8 cellular contexts compared by ENCODE assay signal in the genomic region with DNA sequence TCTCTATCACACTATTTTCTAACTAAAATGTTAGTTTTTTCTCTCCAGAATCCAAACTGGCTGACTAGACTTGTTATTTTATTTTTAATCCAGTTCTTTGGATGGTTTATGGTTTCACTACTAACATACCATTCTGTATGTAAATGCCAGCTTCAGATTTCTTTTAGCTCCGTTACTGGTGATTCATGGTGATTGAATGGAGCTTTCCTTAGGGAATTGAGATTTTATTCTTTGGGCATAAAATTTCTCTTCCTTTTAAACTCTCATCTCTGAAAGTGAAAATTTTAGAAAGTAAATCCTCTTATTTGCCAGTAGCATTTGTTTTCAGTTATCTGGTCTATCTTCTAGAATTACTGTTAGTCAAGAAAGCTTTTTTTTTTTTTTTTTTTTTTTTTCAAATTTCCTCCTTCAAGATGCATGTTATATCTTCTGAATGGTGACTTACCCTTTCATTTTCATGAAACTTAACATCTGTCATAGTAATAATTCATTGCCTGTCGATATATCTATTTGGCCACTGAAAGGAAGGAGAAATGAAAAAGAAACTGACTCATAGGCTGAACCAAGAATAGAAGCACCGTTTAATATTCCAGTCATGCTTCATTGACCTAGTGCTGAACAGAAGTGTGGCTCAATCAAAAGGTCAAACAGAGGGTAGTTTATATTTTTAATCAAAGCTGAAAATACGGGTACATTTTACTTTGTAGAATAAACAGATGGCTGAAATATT. TPM values are rescaled to one million over a fixed set of nuclear protein-coding genes. Genes with fewer than 3 reads are reported as not detected.
A peak's percentile ranks its signal among the peaks of the same experiment; 100 is the strongest.
DNase-seq lines count a peak whose midpoint lies in the region; ATAC-seq, FAIRE-seq and TF ChIP-seq lines count a peak whose summit lies in the region.

No MANE protein-coding gene starts in this region.

- DNase-seq in GM12891 (ENCODE audit: insufficient read length, low spot score) (no peak), K562 (ENCODE audit: extremely low read depth in 1 of 4, low spot score in 3 of 4) (no peak), body of pancreas (no peak), DMS153 (lab: John Stamatoyannopoulos, UW) (no peak), cerebellum (ENCODE audit: low spot score) (no peak), DMS153 treated with DMSO at 0.1 percent for 48 hours (lab: John Stamatoyannopoulos, UW; ENCODE audit: unreplicated experiment) (no peak)

- TF ChIP-seq POLR2A in GM12891 (IDR thresholded peaks at IDR 0.05; ENCODE audit: low read depth, low read length) (no peak), K562 (conservative IDR thresholded peaks at IDR 0.05) (no peak), body of pancreas (IDR thresholded peaks at IDR 0.05) (no peak)

- no peaks in the 10 kb centered on the region; the same call in 2 of the 3 replicates for H3K36me3 ChIP-seq in K562 (ENCODE audit: control insufficient read depth, insufficient read depth, low read length)
- no peaks in the 10 kb centered on the region for H3K36me3 ChIP-seq in body of pancreas (replicated peaks in 1 of 2; ENCODE audit: insufficient read depth in 1 of 2, low read depth in 2 of 2)

- no peaks in the 10 kb centered on the region for H3K9me1 ChIP-seq in K562 (ENCODE audit: control insufficient read depth, insufficient read depth, low read length)

- POLR2A ChIA-PET in K562 (lab: Yijun Ruan, JAX), result interaction anchor here (0.6 to 1.9 kb wide), 4 partner anchors 8 to 135 kb away, joined by 3 to 4 read pairs (median 4); a partner anchor contains a TSS

- H2AFZ ChIP-seq in K562 (ENCODE audit: low read depth, low read length), result no peak overlapping the region

- no peak for TF ChIP-seq EP300 in K562 (IDR thresholded peaks at IDR 0.05; ENCODE audit: low read length)

- BruUV-seq in K562 (replicated peaks; lab: Mats Ljungman, UMichigan), result no TSS peak

- intact Hi-C loops in K562 (cut with micrococcal nuclease) (no loop called here), body of pancreas (cut with DNase I) (no loop called here)

- H3K9ac ChIP-seq in K562 (ENCODE audit: insufficient read depth in 1 of 2, low read depth in 2 of 2, low read length in 2 of 2), result no peak overlapping the region

- FAIRE-seq in GM12891 (lab: Jason Lieb, UNC) (peak; percentile 28), K562 (lab: Jason Lieb, UNC) (no peak)

- peak; percentile 76 for ATAC-seq in GM21423 (IDR thresholded peaks at IDR 0.05; ENCODE audit: unreplicated experiment)
- peak; percentile 82 for ATAC-seq in HG03571 (IDR thresholded peaks at IDR 0.05; ENCODE audit: unreplicated experiment)
- ATAC-seq in K562, result no peak
- ATAC-seq in body of pancreas, result no peak

- TF ChIP-seq RAD21 in K562 (CRISPR knock-in tag; conservative IDR thresholded peaks at IDR 0.05 in 1 of 2, IDR thresholded peaks at IDR 0.05 in 1 of 2), result no peak

- H3K9me3 ChIP-seq in K562 (replicated peaks; ENCODE audit: control insufficient read depth, insufficient read depth, low read depth, low read length), result no peaks in the 10 kb centered on the region
- no peaks in the 10 kb centered on the region for H3K9me3 ChIP-seq in body of pancreas

- in situ Hi-C loops in K562 (cut with MboI), result no loop called here

- 50% methylated on average over 4 of the region's 4 CpGs for WGBS in K562 (ENCODE audit: insufficient coverage, low coverage, missing lambda C conversion rate)
- WGBS in body of pancreas, 2 donors, result 72 to 81% methylated on average over 4 of the region's 4 CpGs

- peaks cover 10% of the 10 kb centered on the region; the same call in 1 of the 3 replicates for H3K79me2 ChIP-seq in K562 (ENCODE audit: control insufficient read depth, insufficient read depth, low read length)

- H3K27ac ChIP-seq in K562 (ENCODE audit: extremely low read depth, low read depth, low read length), result no peak overlapping the region
- no peak overlapping the region for H3K27ac ChIP-seq in body of pancreas

- TF ChIP-seq CTCF in K562 (IDR thresholded peaks at IDR 0.05 in 2 of 3, conservative IDR thresholded peaks at IDR 0.05 in 1 of 3; ENCODE audit: insufficient read depth in 2 of 3, low read depth in 1 of 3, low read length in 3 of 3) (no peak), body of pancreas (IDR thresholded peaks at IDR 0.05) (no peak)

- H3K27me3 ChIP-seq in K562 (ENCODE audit: control insufficient read depth in 2 of 2, insufficient read depth in 2 of 2, low read length in 2 of 2) (no peaks in the 10 kb centered on the region), body of pancreas (no peaks in the 10 kb centered on the region)

- CTCF ChIA-PET in K562 (lab: Yijun Ruan, JAX; ENCODE audit: low intra/inter-chr PET ratio), result no interaction called here

- H3K4me2 ChIP-seq in K562 (ENCODE audit: insufficient read depth, low read length), result no peak overlapping the region

- no peak overlapping the region for H3K4me3 ChIP-seq in K562
- no peak overlapping the region for H3K4me3 ChIP-seq in body of pancreas

- H4K20me1 ChIP-seq in K562 (replicated peaks; ENCODE audit: control insufficient read depth, insufficient read depth, low read length), result no peaks in the 10 kb centered on the region; the same call in 1 of the 2 replicates

- peaks cover 11 to 52% of the 10 kb centered on the region in 2 experiments; a peak in 4 of 5 replicates for H3K4me1 ChIP-seq in K562 (replicated peaks in 1 of 2; ENCODE audit: control insufficient read depth in 2 of 2, insufficient read depth in 2 of 2, low read length in 2 of 2)
- H3K4me1 ChIP-seq in body of pancreas, result peaks cover 6% of the 10 kb centered on the region

TF ChIP-seq in K562, 482 proteins besides CTCF, POLR2A, EP300 and RAD21 (continues in another document):
- 0 out of 2 replicates have a peak, but pooled peaks have one; percentile 20 for TF ChIP-seq FOSL1 (tag; conservative IDR thresholded peaks at IDR 0.05)

RNA-seq across cellular contexts. Expression of a gene that starts 6.4 kb away (rescaled TPM):
- polyA plus RNA-seq in GM12891 (2012; ENCODE audit: low read depth, missing spikeins), result 6.6 TPM
- total RNA-seq in K562 (2011; cell fraction: chromatin; rRNA removed; ENCODE audit: low replicate concordance), result 11.0 and 14.5 TPM in 2 replicates
- 14.3 and 16.5 TPM in 2 replicates for total RNA-seq in K562 (2011; cell fraction: nucleolus; rRNA removed)
- 18.3 and 21.3 TPM in 2 replicates for total RNA-seq in K562 (2011; cell fraction: nucleoplasm; rRNA removed)
- total RNA-seq in K562 (2014; rRNA removed), result 9.8 and 10.3 TPM in 2 replicates
- 11.8 and 12.2 TPM in 2 replicates for total RNA-seq in K562 (2014; rRNA removed; fragmentation: Illumina TruSeq; extraction: Trizol)
- 8.3 and 8.4 TPM in 2 replicates for total RNA-seq in K562 (2015; rRNA removed; fragmentation: Illumina TruSeq; extraction: Trizol)
- total RNA-seq in K562 (2021), result 9.7 and 10.5 TPM in 2 replicates
- 9.4 and 10.3 TPM in 2 replicates for polyA plus RNA-seq in K562 (2011; rRNA removed)
- polyA plus RNA-seq in K562 (2011; cell fraction: cytosol; rRNA removed), result 5.9 and 8.7 TPM in 2 replicates
- 5.8 and 9.7 TPM in 2 replicates for polyA plus RNA-seq in K562 (2011; cell fraction: nucleus; rRNA removed)
- 7.6 and 8.2 TPM in 2 replicates for polyA plus RNA-seq in K562 (2012)
- polyA plus RNA-seq in K562 (2014; fragmentation: Illumina TruSeq; extraction: Trizol), result 8.1 and 9.3 TPM in 2 replicates
- polyA plus RNA-seq in K562 (2014; fragmentation: Nextera tagmentation; extraction: Ambion mirVana), result 1 to 10 TPM; 4.2 to 4.4 TPM
- 5.1 and 5.2 TPM in 2 replicates for polyA plus RNA-seq in K562 (2014; rRNA removed)
- 16.0 and 20.7 TPM in 2 replicates for polyA minus RNA-seq in K562 (2011; rRNA and poly(A)+ RNA removed)
- polyA minus RNA-seq in K562 (2011; cell fraction: cytosol; rRNA and poly(A)+ RNA removed), result 8.1 and 8.5 TPM in 2 replicates
- polyA minus RNA-seq in K562 (2011; cell fraction: nucleus; rRNA and poly(A)+ RNA removed), result 6.1 and 14.1 TPM in 2 replicates
- total RNA-seq in body of pancreas, result 10 to 100 TPM in 1 of 2 donors, 1 to 10 TPM in 1; 8.6 to 13.7 TPM
- 15.3 TPM for total RNA-seq in cerebellum

RNA-seq across cellular contexts. Expression of a gene that starts 29.3 kb away (rescaled TPM):
- polyA plus RNA-seq in GM12891 (2012; ENCODE audit: low read depth, missing spikeins), result 21.7 TPM
- total RNA-seq in K562 (2011; cell fraction: chromatin; rRNA removed; ENCODE audit: low replicate concordance), result 18.0 and 21.3 TPM in 2 replicates
- 14.9 and 15.5 TPM in 2 replicates for total RNA-seq in K562 (2011; cell fraction: nucleolus; rRNA removed)
- total RNA-seq in K562 (2011; cell fraction: nucleoplasm; rRNA removed), result 18.6 and 27.9 TPM in 2 replicates
- 15.1 and 18.0 TPM in 2 replicates for total RNA-seq in K562 (2014; rRNA removed)
- total RNA-seq in K562 (2014; rRNA removed; fragmentation: Illumina TruSeq; extraction: Trizol), result 27.9 and 32.6 TPM in 2 replicates
- total RNA-seq in K562 (2015; rRNA removed; fragmentation: Illumina TruSeq; extraction: Trizol), result 22.2 and 24.9 TPM in 2 replicates
- 43.9 and 44.4 TPM in 2 replicates for total RNA-seq in K562 (2021)
- 50.4 and 53.4 TPM in 2 replicates for polyA plus RNA-seq in K562 (2011; rRNA removed)
- 42.0 and 46.4 TPM in 2 replicates for polyA plus RNA-seq in K562 (2011; cell fraction: cytosol; rRNA removed)
- polyA plus RNA-seq in K562 (2011; cell fraction: nucleus; rRNA removed), result 19.6 and 35.2 TPM in 2 replicates
- 34.9 and 41.9 TPM in 2 replicates for polyA plus RNA-seq in K562 (2012)
- polyA plus RNA-seq in K562 (2014; fragmentation: Illumina TruSeq; extraction: Trizol), result 41.1 and 42.8 TPM in 2 replicates
- 10 to 100 TPM; 23.5 to 24.1 TPM for polyA plus RNA-seq in K562 (2014; fragmentation: Nextera tagmentation; extraction: Ambion mirVana)
- 37.1 and 42.8 TPM in 2 replicates for polyA plus RNA-seq in K562 (2014; rRNA removed)
- polyA minus RNA-seq in K562 (2011; rRNA and poly(A)+ RNA removed), result 27.0 and 28.4 TPM in 2 replicates
- polyA minus RNA-seq in K562 (2011; cell fraction: cytosol; rRNA and poly(A)+ RNA removed), result 8.5 and 21.3 TPM in 2 replicates
- polyA minus RNA-seq in K562 (2011; cell fraction: nucleus; rRNA and poly(A)+ RNA removed), result 8.3 and 14.8 TPM in 2 replicates
- total RNA-seq in body of pancreas, result 10 to 100 TPM; 22.7 to 23.9 TPM
- total RNA-seq in cerebellum, result 29.7 TPM

RNA-seq across cellular contexts. Expression of a gene that starts 46.8 kb away (rescaled TPM):
- not detected for polyA plus RNA-seq in GM12891 (2012; ENCODE audit: low read depth, missing spikeins)
- not detected in 2 replicates for total RNA-seq in K562 (2011; cell fraction: chromatin; rRNA removed; ENCODE audit: low replicate concordance)
- total RNA-seq in K562 (2011; cell fraction: nucleolus; rRNA removed), result not detected in 2 replicates
- total RNA-seq in K562 (2011; cell fraction: nucleoplasm; rRNA removed), result not detected in 2 replicates
- not detected in 2 replicates for total RNA-seq in K562 (2014; rRNA removed)
- not detected in 2 replicates for total RNA-seq in K562 (2014; rRNA removed; fragmentation: Illumina TruSeq; extraction: Trizol)
- not detected in 2 replicates for total RNA-seq in K562 (2015; rRNA removed; fragmentation: Illumina TruSeq; extraction: Trizol)
- not detected in 2 replicates for total RNA-seq in K562 (2021)
- polyA plus RNA-seq in K562 (2011; rRNA removed), result not detected in 2 replicates
- polyA plus RNA-seq in K562 (2011; cell fraction: cytosol; rRNA removed), result not detected in 2 replicates
- polyA plus RNA-seq in K562 (2011; cell fraction: nucleus; rRNA removed), result not detected in 2 replicates
- not detected in 2 replicates for polyA plus RNA-seq in K562 (2012)
- polyA plus RNA-seq in K562 (2014; fragmentation: Illumina TruSeq; extraction: Trizol), result not detected in 2 replicates
- not detected for polyA plus RNA-seq in K562 (2014; fragmentation: Nextera tagmentation; extraction: Ambion mirVana)
- not detected in 2 replicates for polyA plus RNA-seq in K562 (2014; rRNA removed)
- polyA minus RNA-seq in K562 (2011; rRNA and poly(A)+ RNA removed), result not detected in 2 replicates
- polyA minus RNA-seq in K562 (2011; cell fraction: cytosol; rRNA and poly(A)+ RNA removed), result not detected in 2 replicates
- polyA minus RNA-seq in K562 (2011; cell fraction: nucleus; rRNA and poly(A)+ RNA removed), result not detected in 2 replicates
- not detected for total RNA-seq in body of pancreas
- total RNA-seq in cerebellum, result not detected

Comparison
In these comparisons a context has a peak if more than half of its experiments do, and no peak if none do; other contexts are left out.
1. ATAC-seq: peak in GM21423 (single experiment) and HG03571 (single experiment); none in K562 (single experiment) and body of pancreas (single experiment).